Comparison of ENCODE assay signal across 10 cellular contexts in the genomic region with DNA sequence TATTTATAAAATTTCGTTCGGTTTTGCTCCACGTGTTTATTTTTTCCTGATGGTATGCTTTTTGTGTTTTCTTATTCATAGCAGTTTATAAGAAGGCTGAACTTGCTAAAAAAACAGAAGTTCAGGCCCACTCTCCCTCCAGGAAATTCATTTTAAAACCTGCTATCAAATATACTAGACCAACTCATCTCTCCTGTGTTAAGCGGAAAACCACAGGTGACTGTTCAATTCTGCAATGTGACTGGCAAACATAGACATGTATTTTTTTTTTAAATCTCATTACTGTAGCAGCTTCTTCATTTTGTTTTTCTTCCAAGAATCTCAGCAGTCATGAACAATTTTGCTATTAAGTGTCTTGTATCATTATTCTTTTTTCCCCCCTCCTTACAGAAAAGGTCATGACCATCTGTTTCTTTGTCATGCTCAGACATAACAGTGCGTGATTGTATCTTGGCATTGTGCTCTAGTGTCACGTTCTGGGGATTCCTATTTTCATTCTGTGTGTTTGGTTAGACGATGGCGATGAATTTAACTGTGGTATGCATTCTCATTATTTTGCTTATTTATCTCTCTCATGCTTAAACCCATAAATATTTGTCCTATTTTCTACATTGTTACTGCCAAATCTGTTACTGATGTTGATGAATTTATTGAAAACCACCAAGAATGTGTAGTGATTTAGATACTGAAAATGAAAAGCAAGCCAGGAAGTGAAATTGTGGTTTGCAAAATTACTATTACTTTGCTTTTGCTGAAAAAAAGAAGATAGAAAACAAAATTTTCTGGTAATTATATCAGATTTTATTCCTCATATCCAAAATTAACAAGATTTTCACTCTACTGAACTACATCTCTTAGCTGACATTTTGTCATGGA.
DNase-seq lines count a peak whose midpoint lies in the region; ATAC-seq and TF ChIP-seq lines count a peak whose summit lies in the region.
"Had no signal": no experiment of that assay in that cellular context is flagged by ENCODE, and none has a peak within 500 bp of the region (broad histone marks: within the 10 kb centered on the region; RNA-seq: fewer than 3 reads in every experiment).

No MANE protein-coding gene starts in this region.

- H3K9me3 Mint-ChIP-seq in brain (no peaks in the 10 kb centered on the region), GM23338 (no peaks in the 10 kb centered on the region; the same call in 2 of the 3 replicates)

- H3K79me2 ChIP-seq in GM23338 (replicated peaks; ENCODE audit: insufficient read depth) = no peaks in the 10 kb centered on the region

- no peak overlapping the region for H2AFZ ChIP-seq in GM23338

- TF ChIP-seq EP300 in gastroesophageal sphincter (IDR thresholded peaks at IDR 0.05) = no peak

- no peak overlapping the region for H3K27ac ChIP-seq in gastroesophageal sphincter
- H3K27ac ChIP-seq in GM23338 (ENCODE audit: low read depth) = no peak overlapping the region
- H3K27ac ChIP-seq: HL-60 had no signal

- H3K36me3 Mint-ChIP-seq in brain = peaks cover 70% of the 10 kb centered on the region
- no peaks in the 10 kb centered on the region for H3K36me3 Mint-ChIP-seq in GM23338 (ENCODE audit: low read depth)

- H3K36me3 ChIP-seq in gastroesophageal sphincter (no peaks in the 10 kb centered on the region), GM23338 (ENCODE audit: insufficient read depth) (no peaks in the 10 kb centered on the region)

- no peak for DNase-seq in putamen (ENCODE audit: low spot score)
- DNase-seq in GOT3 (lab: John Stamatoyannopoulos, UW) = no peak
- no peak for DNase-seq in GM23338 (ENCODE audit: low spot score)
- DNase-seq: stimulated activated CD4-positive, alpha-beta T cell treated with anti-CD3 and anti-CD28 coated beads, Interleukin-2, amount 100 ng/mL, for 48 hours had no signal

- H3K27ac Mint-ChIP-seq in brain (peak overlapping the region in 3 of 5 experiments; percentile 28 to 60 (median 37)), GM23338 (no peak overlapping the region)

- H3K4me2 ChIP-seq in GM23338 = no peak overlapping the region

- TF ChIP-seq CTCF in brain (conservative IDR thresholded peaks at IDR 0.05) (no peak), gastroesophageal sphincter (IDR thresholded peaks at IDR 0.05) (no peak), GM23338 (conservative IDR thresholded peaks at IDR 0.05; ENCODE audit: low read depth in 2 of 2) (no peak)

- TF ChIP-seq POLR2A in gastroesophageal sphincter (IDR thresholded peaks at IDR 0.05) = no peak

- no peak overlapping the region for H3K4me3 ChIP-seq in gastroesophageal sphincter
- no peak overlapping the region for H3K4me3 ChIP-seq in GM23338

- 0 out of 2 replicates have a peak, but pooled peaks cover 4% of the 10 kb centered on the region for H3K9me2 ChIP-seq in GM23338 (ENCODE audit: insufficient read depth)

- H3F3A ChIP-seq in GM23338 (replicated peaks; ENCODE audit: low read depth) = no peaks in the 10 kb centered on the region

- ATAC-seq in GM18517 (IDR thresholded peaks at IDR 0.05; ENCODE audit: unreplicated experiment) (peak; percentile 75), GM21390 (IDR thresholded peaks at IDR 0.05; ENCODE audit: unreplicated experiment) (peak; percentile 66), HG03097 (IDR thresholded peaks at IDR 0.05; ENCODE audit: low FRiP score, unreplicated experiment) (peak; percentile 70), gastroesophageal sphincter (no peak), GM23338 (no peak)

- H3K27me3 Mint-ChIP-seq in brain (peaks cover 3% of the 10 kb centered on the region), GM23338 (ENCODE audit: insufficient read depth, low read depth, poor library complexity) (no peaks in the 10 kb centered on the region)

- no peak overlapping the region for H3K4me3 Mint-ChIP-seq in brain
- H3K4me3 Mint-ChIP-seq in GM23338 = no peak overlapping the region

- no peaks in the 10 kb centered on the region for H3K9me3 ChIP-seq in gastroesophageal sphincter

- H3K4me1 ChIP-seq in gastroesophageal sphincter (no peaks in the 10 kb centered on the region), GM23338 (ENCODE audit: insufficient read depth) (no peaks in the 10 kb centered on the region)

- H3K4me1 Mint-ChIP-seq in brain (peaks cover 10% of the 10 kb centered on the region), GM23338 (peaks cover 9% of the 10 kb centered on the region; the same call in 2 of the 3 replicates)

- H3K27me3 ChIP-seq in gastroesophageal sphincter = no peaks in the 10 kb centered on the region
- H3K27me3 ChIP-seq in GM23338 (ENCODE audit: insufficient read depth) = no peaks in the 10 kb centered on the region

- no peaks in the 10 kb centered on the region for H4K20me1 ChIP-seq in GM23338 (replicated peaks; ENCODE audit: insufficient read depth)

- 35 to 64% methylated on average over 6 to 8 of the region's 8 CpGs for WGBS in gastroesophageal sphincter (ENCODE audit: low coverage in 1 of 2), 2 donors

TF ChIP-seq in GM23338, 12 proteins besides CTCF, POLR2A, EP300 and RAD21:
- no peak for TF ChIP-seq NANOG (IDR thresholded peaks at IDR 0.05; ENCODE audit: borderline replicate concordance)
- no peak for TF ChIP-seq EZH2 (IDR thresholded peaks at IDR 0.05; ENCODE audit: low read depth, unreplicated experiment)

Comparison
In these comparisons a context has a peak if more than half of its experiments do, and no peak if none do; other contexts are left out.
1. ATAC-seq: peak in GM18517 (single experiment), GM21390 (single experiment) and HG03097 (single experiment); none in gastroesophageal sphincter (single experiment) and GM23338 (single experiment).